18 cellular contexts compared by ENCODE assay signal in the genomic region with DNA sequence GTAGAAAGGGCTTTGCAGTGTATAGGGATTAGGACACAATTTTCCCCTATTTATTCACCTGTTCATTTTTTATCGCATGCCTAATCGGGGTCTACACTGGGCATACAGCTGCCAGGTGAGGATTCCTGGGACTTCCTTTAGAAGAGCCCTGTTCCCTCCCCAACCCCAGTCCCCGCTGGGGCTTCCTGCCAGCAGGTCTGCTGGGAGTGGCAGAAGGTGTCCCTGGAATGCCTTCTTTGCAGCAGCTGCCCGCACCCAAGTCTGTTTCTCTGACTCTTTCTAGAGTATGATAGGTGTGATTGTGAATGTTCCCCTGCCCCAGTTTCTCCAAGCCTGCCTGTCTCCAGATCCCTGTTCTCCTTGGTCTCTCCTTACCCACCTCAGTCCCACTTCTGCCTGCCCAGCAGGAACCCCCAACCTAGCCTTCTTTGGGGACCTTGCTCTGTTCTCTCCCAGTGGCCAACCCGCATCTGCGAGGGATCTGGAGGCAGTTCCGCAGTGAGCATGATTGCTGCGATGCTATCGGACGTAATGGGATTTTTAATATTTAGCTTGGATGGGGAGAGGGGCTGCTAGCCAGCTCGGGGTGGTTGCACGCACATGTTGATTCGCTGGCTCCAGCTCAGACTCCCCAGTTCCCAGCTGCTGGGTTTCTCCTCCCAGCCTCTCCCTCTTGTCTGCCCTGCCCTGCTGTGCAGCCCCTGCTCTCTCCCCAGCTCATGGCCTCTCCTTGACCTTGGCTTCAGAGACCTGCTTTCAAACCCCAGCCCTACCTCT.
DNase-seq lines count a peak whose midpoint lies in the region; FAIRE-seq and TF ChIP-seq lines count a peak whose summit lies in the region.
"Had no signal": no experiment of that assay in that cellular context is flagged by ENCODE, and none has a peak within 500 bp of the region (broad histone marks: within the 10 kb centered on the region; RNA-seq: fewer than 3 reads in every experiment).

No MANE protein-coding gene starts in this region.

- H3K79me1 ChIP-seq in mesenchymal stem cell (replicated peaks; ENCODE audit: low read length, poor library complexity, severe bottlenecking), result peaks cover 46% of the 10 kb centered on the region

- H3K14ac ChIP-seq in mesenchymal stem cell (ENCODE audit: low read length in 2 of 2), result no peak overlapping the region

- no peak overlapping the region for H3K18ac ChIP-seq in mesenchymal stem cell (ENCODE audit: low read depth in 1 of 2, low read length in 2 of 2)

- H3K9ac ChIP-seq in mesenchymal stem cell (ENCODE audit: low read length), result no peak overlapping the region

- no peak overlapping the region for H3K4ac ChIP-seq in mesenchymal stem cell (ENCODE audit: low read depth in 1 of 2, low read length in 2 of 2)

- peak overlapping the region; percentile 95 for H2AK5ac ChIP-seq in mesenchymal stem cell (ENCODE audit: low read length, severe bottlenecking)

- H3K36me3 ChIP-seq in BE2C (no peaks in the 10 kb centered on the region), bronchial epithelial cell (ENCODE audit: control insufficient read depth, insufficient read depth, low read length) (no peaks in the 10 kb centered on the region), mesenchymal stem cell (ENCODE audit: control insufficient read depth in 1 of 2, insufficient read depth in 2 of 2, low read depth in 1 of 2, low read length in 2 of 2) (peaks cover 0 to 13% of the 10 kb centered on the region in 2 experiments)
- H3K36me3 ChIP-seq: adrenal gland, tibial nerve had no signal

- no peak overlapping the region for H3K4me3 ChIP-seq in BE2C (ENCODE audit: low read depth, low read length)
- H3K4me3 ChIP-seq in bronchial epithelial cell (ENCODE audit: low read depth, low read length), result no peak overlapping the region
- no peak overlapping the region for H3K4me3 ChIP-seq in mesenchymal stem cell (ENCODE audit: insufficient read depth in 1 of 2, low read depth in 1 of 2, low read length in 2 of 2)
- H3K4me3 ChIP-seq: adrenal gland, tibial nerve had no signal

- H3K27ac ChIP-seq in mesenchymal stem cell (ENCODE audit: low read length, poor library complexity, severe bottlenecking) (peak overlapping the region; percentile 89), caudate nucleus (ENCODE audit: low read depth, low read length) (no peak overlapping the region)
- H3K27ac ChIP-seq: adrenal gland had no signal

- H3K4me2 ChIP-seq in mesenchymal stem cell (ENCODE audit: low read length, poor library complexity, severe bottlenecking), result no peak overlapping the region

- H4K8ac ChIP-seq in mesenchymal stem cell (ENCODE audit: low read length), result no peak overlapping the region

- FAIRE-seq in bronchial epithelial cell (lab: Jason Lieb, UNC), result no peak
- no peak for FAIRE-seq in RCC 7860 (lab: Jason Lieb, UNC)
- FAIRE-seq: colon, TTC549 had no signal

- TF ChIP-seq CTCF in BE2C (IDR thresholded peaks at IDR 0.05; ENCODE audit: low read depth, low read length) (no peak), bronchial epithelial cell (IDR thresholded peaks at IDR 0.05; ENCODE audit: insufficient read depth, low read length, severe bottlenecking) (no peak)

- no peak overlapping the region for H2BK5ac ChIP-seq in mesenchymal stem cell (ENCODE audit: low read depth, low read length, poor library complexity, severe bottlenecking)

- no peak overlapping the region for H2BK120ac ChIP-seq in mesenchymal stem cell (ENCODE audit: low read depth, low read length)

- H2BK12ac ChIP-seq in mesenchymal stem cell (ENCODE audit: low read length in 2 of 2), result no peak overlapping the region

- no peak overlapping the region for H4K91ac ChIP-seq in mesenchymal stem cell (ENCODE audit: low read length)

- H2AFZ ChIP-seq in mesenchymal stem cell (ENCODE audit: low read depth, low read length), result no peak overlapping the region

- H3K4me1 ChIP-seq in BE2C (no peaks in the 10 kb centered on the region), mesenchymal stem cell (ENCODE audit: control insufficient read depth, insufficient read depth, low read depth, low read length) (peaks cover 38% of the 10 kb centered on the region)

- H3K27me3 ChIP-seq in BE2C, result no peaks in the 10 kb centered on the region
- no peaks in the 10 kb centered on the region for H3K27me3 ChIP-seq in bronchial epithelial cell (ENCODE audit: control insufficient read depth, insufficient read depth, low read length)
- peaks cover 0 to 29% of the 10 kb centered on the region in 2 experiments for H3K27me3 ChIP-seq in mesenchymal stem cell (ENCODE audit: control insufficient read depth in 1 of 2, insufficient read depth in 1 of 2, low read length in 2 of 2)
- H3K27me3 ChIP-seq: adrenal gland, tibial nerve had no signal

- DNase-seq in BE2C, result peak; percentile 23
- DNase-seq in NCI-H1092 treated with DMSO at 0.1 percent for 48 hours (lab: John Stamatoyannopoulos, UW), result peak; percentile 35
- DNase-seq in bronchial epithelial cell (ENCODE audit: low read depth), result peak; percentile 9
- no peak for DNase-seq in mesenchymal stem cell
- no peak for DNase-seq in NCI-H2227 (lab: John Stamatoyannopoulos, UW; ENCODE audit: unreplicated experiment)
- no peak for DNase-seq in caudate nucleus (lab: John Stamatoyannopoulos, UW)
- DNase-seq in RCC 7860 (ENCODE audit: low spot score), result no peak
- no peak for DNase-seq in NOMO-1 treated with DMSO at 0.1 percent for 48 hours (lab: John Stamatoyannopoulos, UW; ENCODE audit: unreplicated experiment)
- DNase-seq: activated CD8-positive, alpha-beta T cell treated with anti-CD3 and anti-CD28 coated beads, Interleukin-2, amount 10 ng/mL, durations not matched to agents 7 days and 5 days; adrenal gland; immature natural killer cell; Karpas-422; NCI-H1930; SHP77; stimulated activated CD4-positive, alpha-beta T cell treated with anti-CD3 and anti-CD28 coated beads, Interleukin-2, amount 100 ng/mL, for 48 hours had no signal

- H3K23ac ChIP-seq in mesenchymal stem cell (ENCODE audit: low read length in 2 of 2), result no peak overlapping the region

- H3K9me3 ChIP-seq in BE2C (no peaks in the 10 kb centered on the region), mesenchymal stem cell (ENCODE audit: control insufficient read depth, low read length) (no peaks in the 10 kb centered on the region)
- H3K9me3 ChIP-seq: adrenal gland, tibial nerve had no signal

- no peak overlapping the region for H2BK15ac ChIP-seq in mesenchymal stem cell (ENCODE audit: low read depth, poor library complexity, severe bottlenecking)

- 89% methylated on average over 11 of the region's 13 CpGs for WGBS in mesenchymal stem cell

Comparison
In these comparisons a context has a peak if more than half of its experiments do, and no peak if none do; other contexts are left out.
1. DNase-seq: peak in BE2C (single experiment), NCI-H1092 treated with DMSO at 0.1 percent for 48 hours (single experiment) and bronchial epithelial cell (single experiment); none in mesenchymal stem cell (single experiment), NCI-H2227 (single experiment), caudate nucleus (0 of 61), RCC 7860 (single experiment) and NOMO-1 treated with DMSO at 0.1 percent for 48 hours (single experiment).